8 cellular contexts compared by ENCODE assay signal in genomic region chr16:75471723-75472634, GRCh38. TPM values are rescaled to one million over a fixed set of nuclear protein-coding genes. Genes with fewer than 3 reads are reported as not detected.
DNase-seq lines count a peak whose midpoint lies in the region; ATAC-seq and TF ChIP-seq lines count a peak whose summit lies in the region.

No MANE protein-coding gene starts in this region.

- intact Hi-C loops in ovary (cut with DNase I), result loop anchor here (5.0 to 10.0 kb wide), 3 partner anchors 173 to 293 kb away; partner anchors contain the start of genes KARS1 (in 1 of the 4) and TERF2IP (in 1 of the 4)

- ATAC-seq in GM18907 (IDR thresholded peaks at IDR 0.05; ENCODE audit: unreplicated experiment), result peak; percentile 64
- ATAC-seq in HG03342 (IDR thresholded peaks at IDR 0.05; ENCODE audit: unreplicated experiment), result peak; percentile 64
- ATAC-seq in HG02970 (IDR thresholded peaks at IDR 0.05; ENCODE audit: low FRiP score, unreplicated experiment), result no peak

- no peaks in the 10 kb centered on the region for H3K36me3 ChIP-seq in ovary

- H3K27me3 Mint-ChIP-seq in glutamatergic neuron (ENCODE audit: unreplicated experiment), result no peaks in the 10 kb centered on the region

- H3K27ac Mint-ChIP-seq in glutamatergic neuron (ENCODE audit: unreplicated experiment), result peak overlapping the region; percentile 36

- no peaks in the 10 kb centered on the region for H3K9me3 ChIP-seq in ovary

- no peaks in the 10 kb centered on the region for H3K4me1 Mint-ChIP-seq in glutamatergic neuron (ENCODE audit: low read depth, unreplicated experiment)

- H3K4me3 Mint-ChIP-seq in glutamatergic neuron (ENCODE audit: unreplicated experiment), result no peak overlapping the region

- H3K9me3 Mint-ChIP-seq in glutamatergic neuron (ENCODE audit: unreplicated experiment), result no peaks in the 10 kb centered on the region

- TF ChIP-seq POLR2A in ovary (IDR thresholded peaks at IDR 0.05), result no peak

- H3K36me3 Mint-ChIP-seq in glutamatergic neuron (ENCODE audit: unreplicated experiment), result no peaks in the 10 kb centered on the region

- 14 to 20% (median 14%) methylated on average over 9 to 10 of the region's 10 CpGs for WGBS in ovary, 3 donors

- no peaks in the 10 kb centered on the region for H3K27me3 ChIP-seq in ovary

- no peak for TF ChIP-seq EP300 in ovary (IDR thresholded peaks at IDR 0.05)

- H3K4me1 ChIP-seq in ovary (ENCODE audit: insufficient read depth), result no peaks in the 10 kb centered on the region

- H3K4me3 ChIP-seq in ovary, result no peak overlapping the region

- TF ChIP-seq CTCF in glutamatergic neuron (IDR thresholded peaks at IDR 0.05; ENCODE audit: partially characterized antibody, unreplicated experiment) (peak; percentile 73), ovary (IDR thresholded peaks at IDR 0.05) (peak; percentile 36 to 49 (median 39))

- H3K27ac ChIP-seq in ovary, result no peak overlapping the region

- DNase-seq in COLO829 (ENCODE audit: low spot score) (peak; percentile 63), NCI-H69 (lab: John Stamatoyannopoulos, UW) (peak; percentile 63), glutamatergic neuron (peak; percentile 48), ovary (peak; percentile 32 to 65 (median 49))
- peak; percentile 72 for DNase-seq in activated effector memory CD4-positive, alpha-beta T cell treated with anti-CD3 and anti-CD28 coated beads, Interleukin-2, amount 50 U/mL, for 16 hours

RNA-seq across cellular contexts. Expression of gene TMEM170A, which starts 7.5 kb away (rescaled TPM):
- 30.6 TPM for total RNA-seq in glutamatergic neuron (ENCODE audit: unreplicated experiment)
- total RNA-seq in ovary, result 10 to 100 TPM; 20.7 to 29.0 (median 24.2) TPM
- polyA plus RNA-seq in ovary, result 10 to 100 TPM in 1 of 2 donors, 1 to 10 TPM in 1; 8.6 to 14.8 TPM

RNA-seq across cellular contexts. Expression of gene CHST6, which starts 23.3 kb away (rescaled TPM):
- total RNA-seq in glutamatergic neuron (ENCODE audit: unreplicated experiment) (4.0 TPM), ovary (1 to 10 TPM in 2 of 7 donors, under 1 TPM in 5; 0.05 to 1.4 (median 0.50) TPM)
- under 1 TPM; 0.04 to 0.83 TPM for polyA plus RNA-seq in ovary

RNA-seq across cellular contexts. Expression of gene CFDP1, which starts 38.7 kb away (rescaled TPM):
- total RNA-seq in glutamatergic neuron (ENCODE audit: unreplicated experiment) (60.1 TPM), ovary (10 to 100 TPM; 67.0 to 75.4 (median 70.2) TPM)
- polyA plus RNA-seq in ovary, result 100 to 1,000 TPM; 106 to 173 TPM
